1 cellular context compared by ENCODE assay signal in the genomic region with DNA sequence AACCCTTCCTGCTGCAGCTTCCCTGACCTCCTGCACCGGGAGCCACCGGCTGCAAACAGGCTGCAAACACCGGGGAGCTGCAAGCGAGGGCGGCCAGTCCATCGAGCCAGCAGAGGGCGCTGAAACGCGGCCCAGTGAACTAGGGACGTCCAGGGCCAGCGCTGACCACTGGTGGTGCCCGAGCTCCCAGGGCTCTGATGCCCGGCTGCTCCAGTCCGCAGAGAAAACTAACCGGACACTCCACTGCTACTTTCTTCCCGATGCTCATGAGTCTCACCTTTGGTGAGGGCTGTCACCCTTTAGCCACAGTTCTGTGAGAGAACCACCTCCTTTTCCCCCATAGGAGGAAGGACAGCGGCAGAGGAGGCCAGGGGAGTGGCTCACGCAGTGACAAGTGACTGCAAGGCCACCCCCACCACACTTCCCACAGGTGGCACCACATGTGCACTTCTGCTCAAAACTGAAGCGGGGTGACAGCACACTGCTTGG.
TF ChIP-seq lines count a peak whose summit lies in the region.

No MANE protein-coding gene starts in this region.

TF ChIP-seq in HepG2, 621 proteins besides CTCF, POLR2A, EP300 and RAD21 (continued from another document and continues in another):
- TF ChIP-seq, protein P1, sequence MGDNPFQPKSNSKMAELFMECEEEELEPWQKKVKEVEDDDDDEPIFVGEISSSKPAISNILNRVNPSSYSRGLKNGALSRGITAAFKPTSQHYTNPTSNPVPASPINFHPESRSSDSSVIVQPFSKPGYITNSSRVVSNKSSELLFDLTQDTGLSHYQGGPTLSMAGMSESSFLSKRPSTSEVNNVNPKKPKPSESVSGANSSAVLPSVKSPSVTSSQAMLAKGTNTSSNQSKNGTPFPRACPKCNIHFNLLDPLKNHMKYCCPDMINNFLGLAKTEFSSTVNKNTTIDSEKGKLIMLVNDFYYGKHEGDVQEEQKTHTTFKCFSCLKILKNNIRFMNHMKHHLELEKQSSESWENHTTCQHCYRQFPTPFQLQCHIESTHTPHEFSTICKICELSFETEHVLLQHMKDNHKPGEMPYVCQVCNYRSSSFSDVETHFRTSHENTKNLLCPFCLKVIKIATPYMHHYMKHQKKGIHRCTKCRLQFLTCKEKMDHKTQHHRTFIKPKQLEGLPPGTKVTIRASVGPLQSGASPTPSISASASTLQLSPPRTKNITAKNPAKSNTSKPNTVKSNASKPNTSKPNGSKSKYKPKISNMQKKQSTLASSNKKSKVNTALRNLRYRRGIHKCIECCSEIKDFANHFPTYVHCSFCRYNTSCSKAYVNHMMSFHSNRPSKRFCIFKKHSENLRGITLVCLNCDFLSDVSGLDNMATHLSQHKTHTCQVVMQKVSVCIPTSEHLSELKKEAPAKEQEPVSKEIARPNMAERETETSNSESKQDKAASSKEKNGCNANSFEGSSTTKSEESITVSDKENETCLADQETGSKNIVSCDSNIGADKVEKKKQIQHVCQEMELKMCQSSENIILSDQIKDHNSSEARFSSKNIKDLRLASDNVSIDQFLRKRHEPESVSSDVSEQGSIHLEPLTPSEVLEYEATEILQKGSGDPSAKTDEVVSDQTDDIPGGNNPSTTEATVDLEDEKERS (CRISPR knock-in tag; IDR thresholded peaks at IDR 0.05) = no peak
- TF ChIP-seq ZKSCAN1 (IDR thresholded peaks at IDR 0.05; ENCODE audit: low read length) (no peak), MBNL3 (CRISPR knock-in tag; conservative IDR thresholded peaks at IDR 0.05) (no peak), ZMAT3 (CRISPR knock-in tag; conservative IDR thresholded peaks at IDR 0.05) (no peak), ZNF543 (CRISPR knock-in tag; IDR thresholded peaks at IDR 0.05) (no peak), SMAD9 (CRISPR knock-in tag; IDR thresholded peaks at IDR 0.05) (no peak), ZNF766 (CRISPR knock-in tag; IDR thresholded peaks at IDR 0.05; ENCODE audit: borderline replicate concordance) (0 out of 2 replicates have a peak, but pooled peaks have one; percentile 29), MED1 (CRISPR knock-in tag; IDR thresholded peaks at IDR 0.05) (peak; percentile 49; the same call in 1 of the 2 replicates), ZMYM3 (CRISPR knock-in tag; IDR thresholded peaks at IDR 0.05) (peak; percentile 46; the same call in 1 of the 2 replicates), JDP2 (CRISPR knock-in tag; IDR thresholded peaks at IDR 0.05; ENCODE audit: borderline replicate concordance) (no peak), TBX3 (IDR thresholded peaks at IDR 0.05; ENCODE audit: borderline replicate concordance) (no peak), ZBTB8A (CRISPR knock-in tag; IDR thresholded peaks at IDR 0.05; ENCODE audit: borderline replicate concordance, low read depth) (no peak), ZNF101 (CRISPR knock-in tag; IDR thresholded peaks at IDR 0.05; ENCODE audit: borderline replicate concordance, low read depth) (no peak), REXO4 (CRISPR knock-in tag; IDR thresholded peaks at IDR 0.05; ENCODE audit: borderline replicate concordance) (no peak), ZNF331 (CRISPR knock-in tag; IDR thresholded peaks at IDR 0.05) (0 out of 2 replicates have a peak, but pooled peaks have one; percentile 25), ZFP82 (CRISPR knock-in tag; IDR thresholded peaks at IDR 0.05; ENCODE audit: borderline replicate concordance) (no peak), NR2F1 (CRISPR knock-in tag; IDR thresholded peaks at IDR 0.05) (no peak), ZNF335 (CRISPR knock-in tag; IDR thresholded peaks at IDR 0.05) (no peak), ZSCAN25 (CRISPR knock-in tag; IDR thresholded peaks at IDR 0.05) (no peak), ATF7-NPFF (CRISPR knock-in tag; IDR thresholded peaks at IDR 0.05; ENCODE audit: low read depth) (no peak), SAP130 (CRISPR knock-in tag; IDR thresholded peaks at IDR 0.05; ENCODE audit: low read depth) (peak; percentile 45; the same call in 1 of the 2 replicates), HDAC6 (IDR thresholded peaks at IDR 0.05; ENCODE audit: low read depth, low read length) (no peak), ZNF546 (CRISPR knock-in tag; conservative IDR thresholded peaks at IDR 0.05) (no peak), TCF7 (IDR thresholded peaks at IDR 0.05; ENCODE audit: low read depth) (no peak), ZNF224 (CRISPR knock-in tag; IDR thresholded peaks at IDR 0.05) (no peak), PHF21A (CRISPR knock-in tag; IDR thresholded peaks at IDR 0.05) (no peak), ZNF768 (CRISPR knock-in tag; IDR thresholded peaks at IDR 0.05) (peak; percentile 54; the same call in 1 of the 2 replicates), KDM1A (CRISPR knock-in tag; IDR thresholded peaks at IDR 0.05) (no peak), NKX3-1 (CRISPR knock-in tag; IDR thresholded peaks at IDR 0.05) (no peak), ZNF556 (CRISPR knock-in tag; IDR thresholded peaks at IDR 0.05; ENCODE audit: borderline replicate concordance) (no peak), ZC3H4 (CRISPR knock-in tag; IDR thresholded peaks at IDR 0.05; ENCODE audit: borderline replicate concordance) (no peak), ZNF496 (CRISPR knock-in tag; IDR thresholded peaks at IDR 0.05; ENCODE audit: insufficient replicate concordance) (no peak), TOE1 (CRISPR knock-in tag; IDR thresholded peaks at IDR 0.05) (no peak), CREB1 (IDR thresholded peaks at IDR 0.05) (no peak), CREB1 (CRISPR knock-in tag; IDR thresholded peaks at IDR 0.05) (no peak), ARHGAP35 (CRISPR knock-in tag; IDR thresholded peaks at IDR 0.05; ENCODE audit: borderline replicate concordance) (no peak)
- TF ChIP-seq, protein P2, sequence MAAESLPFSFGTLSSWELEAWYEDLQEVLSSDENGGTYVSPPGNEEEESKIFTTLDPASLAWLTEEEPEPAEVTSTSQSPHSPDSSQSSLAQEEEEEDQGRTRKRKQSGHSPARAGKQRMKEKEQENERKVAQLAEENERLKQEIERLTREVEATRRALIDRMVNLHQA (CRISPR knock-in tag; IDR thresholded peaks at IDR 0.05) = no peak
- TF ChIP-seq, protein P3, sequence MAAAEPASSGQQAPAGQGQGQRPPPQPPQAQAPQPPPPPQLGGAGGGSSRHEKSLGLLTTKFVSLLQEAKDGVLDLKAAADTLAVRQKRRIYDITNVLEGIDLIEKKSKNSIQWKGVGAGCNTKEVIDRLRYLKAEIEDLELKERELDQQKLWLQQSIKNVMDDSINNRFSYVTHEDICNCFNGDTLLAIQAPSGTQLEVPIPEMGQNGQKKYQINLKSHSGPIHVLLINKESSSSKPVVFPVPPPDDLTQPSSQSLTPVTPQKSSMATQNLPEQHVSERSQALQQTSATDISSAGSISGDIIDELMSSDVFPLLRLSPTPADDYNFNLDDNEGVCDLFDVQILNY (CRISPR knock-in tag; conservative IDR thresholded peaks at IDR 0.05) = no peak
- TF ChIP-seq, protein P4, sequence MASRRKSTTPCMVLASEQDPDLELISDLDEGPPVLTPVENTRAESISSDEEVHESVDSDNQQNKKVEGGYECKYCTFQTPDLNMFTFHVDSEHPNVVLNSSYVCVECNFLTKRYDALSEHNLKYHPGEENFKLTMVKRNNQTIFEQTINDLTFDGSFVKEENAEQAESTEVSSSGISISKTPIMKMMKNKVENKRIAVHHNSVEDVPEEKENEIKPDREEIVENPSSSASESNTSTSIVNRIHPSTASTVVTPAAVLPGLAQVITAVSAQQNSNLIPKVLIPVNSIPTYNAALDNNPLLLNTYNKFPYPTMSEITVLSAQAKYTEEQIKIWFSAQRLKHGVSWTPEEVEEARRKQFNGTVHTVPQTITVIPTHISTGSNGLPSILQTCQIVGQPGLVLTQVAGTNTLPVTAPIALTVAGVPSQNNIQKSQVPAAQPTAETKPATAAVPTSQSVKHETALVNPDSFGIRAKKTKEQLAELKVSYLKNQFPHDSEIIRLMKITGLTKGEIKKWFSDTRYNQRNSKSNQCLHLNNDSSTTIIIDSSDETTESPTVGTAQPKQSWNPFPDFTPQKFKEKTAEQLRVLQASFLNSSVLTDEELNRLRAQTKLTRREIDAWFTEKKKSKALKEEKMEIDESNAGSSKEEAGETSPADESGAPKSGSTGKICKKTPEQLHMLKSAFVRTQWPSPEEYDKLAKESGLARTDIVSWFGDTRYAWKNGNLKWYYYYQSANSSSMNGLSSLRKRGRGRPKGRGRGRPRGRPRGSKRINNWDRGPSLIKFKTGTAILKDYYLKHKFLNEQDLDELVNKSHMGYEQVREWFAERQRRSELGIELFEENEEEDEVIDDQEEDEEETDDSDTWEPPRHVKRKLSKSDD (CRISPR knock-in tag; IDR thresholded peaks at IDR 0.05; ENCODE audit: low read depth) = no peak
- TF ChIP-seq, protein P5, sequence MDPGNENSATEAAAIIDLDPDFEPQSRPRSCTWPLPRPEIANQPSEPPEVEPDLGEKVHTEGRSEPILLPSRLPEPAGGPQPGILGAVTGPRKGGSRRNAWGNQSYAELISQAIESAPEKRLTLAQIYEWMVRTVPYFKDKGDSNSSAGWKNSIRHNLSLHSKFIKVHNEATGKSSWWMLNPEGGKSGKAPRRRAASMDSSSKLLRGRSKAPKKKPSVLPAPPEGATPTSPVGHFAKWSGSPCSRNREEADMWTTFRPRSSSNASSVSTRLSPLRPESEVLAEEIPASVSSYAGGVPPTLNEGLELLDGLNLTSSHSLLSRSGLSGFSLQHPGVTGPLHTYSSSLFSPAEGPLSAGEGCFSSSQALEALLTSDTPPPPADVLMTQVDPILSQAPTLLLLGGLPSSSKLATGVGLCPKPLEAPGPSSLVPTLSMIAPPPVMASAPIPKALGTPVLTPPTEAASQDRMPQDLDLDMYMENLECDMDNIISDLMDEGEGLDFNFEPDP (CRISPR knock-in tag; conservative IDR thresholded peaks at IDR 0.05) = no peak
- TF ChIP-seq, protein P6, sequence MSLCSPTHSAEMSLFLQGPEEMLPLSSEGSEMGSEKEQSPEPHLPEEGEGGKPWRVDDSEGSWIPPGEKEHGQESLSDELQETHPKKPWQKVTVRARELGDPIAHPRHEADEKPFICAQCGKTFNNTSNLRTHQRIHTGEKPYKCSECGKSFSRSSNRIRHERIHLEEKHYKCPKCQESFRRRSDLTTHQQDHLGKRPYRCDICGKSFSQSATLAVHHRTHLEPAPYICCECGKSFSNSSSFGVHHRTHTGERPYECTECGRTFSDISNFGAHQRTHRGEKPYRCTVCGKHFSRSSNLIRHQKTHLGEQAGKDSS (CRISPR knock-in tag; IDR thresholded peaks at IDR 0.05; ENCODE audit: borderline replicate concordance, low read depth) = peak; percentile 73; the same call in 1 of the 2 replicates
- TF ChIP-seq, protein P7, sequence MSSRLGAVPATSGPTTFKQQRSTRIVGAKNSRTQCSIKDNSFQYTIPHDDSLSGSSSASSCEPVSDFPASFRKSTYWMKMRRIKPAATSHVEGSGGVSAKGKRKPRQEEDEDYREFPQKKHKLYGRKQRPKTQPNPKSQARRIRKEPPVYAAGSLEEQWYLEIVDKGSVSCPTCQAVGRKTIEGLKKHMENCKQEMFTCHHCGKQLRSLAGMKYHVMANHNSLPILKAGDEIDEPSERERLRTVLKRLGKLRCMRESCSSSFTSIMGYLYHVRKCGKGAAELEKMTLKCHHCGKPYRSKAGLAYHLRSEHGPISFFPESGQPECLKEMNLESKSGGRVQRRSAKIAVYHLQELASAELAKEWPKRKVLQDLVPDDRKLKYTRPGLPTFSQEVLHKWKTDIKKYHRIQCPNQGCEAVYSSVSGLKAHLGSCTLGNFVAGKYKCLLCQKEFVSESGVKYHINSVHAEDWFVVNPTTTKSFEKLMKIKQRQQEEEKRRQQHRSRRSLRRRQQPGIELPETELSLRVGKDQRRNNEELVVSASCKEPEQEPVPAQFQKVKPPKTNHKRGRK (CRISPR knock-in tag; IDR thresholded peaks at IDR 0.05) = no peak
- TF ChIP-seq, protein P8, sequence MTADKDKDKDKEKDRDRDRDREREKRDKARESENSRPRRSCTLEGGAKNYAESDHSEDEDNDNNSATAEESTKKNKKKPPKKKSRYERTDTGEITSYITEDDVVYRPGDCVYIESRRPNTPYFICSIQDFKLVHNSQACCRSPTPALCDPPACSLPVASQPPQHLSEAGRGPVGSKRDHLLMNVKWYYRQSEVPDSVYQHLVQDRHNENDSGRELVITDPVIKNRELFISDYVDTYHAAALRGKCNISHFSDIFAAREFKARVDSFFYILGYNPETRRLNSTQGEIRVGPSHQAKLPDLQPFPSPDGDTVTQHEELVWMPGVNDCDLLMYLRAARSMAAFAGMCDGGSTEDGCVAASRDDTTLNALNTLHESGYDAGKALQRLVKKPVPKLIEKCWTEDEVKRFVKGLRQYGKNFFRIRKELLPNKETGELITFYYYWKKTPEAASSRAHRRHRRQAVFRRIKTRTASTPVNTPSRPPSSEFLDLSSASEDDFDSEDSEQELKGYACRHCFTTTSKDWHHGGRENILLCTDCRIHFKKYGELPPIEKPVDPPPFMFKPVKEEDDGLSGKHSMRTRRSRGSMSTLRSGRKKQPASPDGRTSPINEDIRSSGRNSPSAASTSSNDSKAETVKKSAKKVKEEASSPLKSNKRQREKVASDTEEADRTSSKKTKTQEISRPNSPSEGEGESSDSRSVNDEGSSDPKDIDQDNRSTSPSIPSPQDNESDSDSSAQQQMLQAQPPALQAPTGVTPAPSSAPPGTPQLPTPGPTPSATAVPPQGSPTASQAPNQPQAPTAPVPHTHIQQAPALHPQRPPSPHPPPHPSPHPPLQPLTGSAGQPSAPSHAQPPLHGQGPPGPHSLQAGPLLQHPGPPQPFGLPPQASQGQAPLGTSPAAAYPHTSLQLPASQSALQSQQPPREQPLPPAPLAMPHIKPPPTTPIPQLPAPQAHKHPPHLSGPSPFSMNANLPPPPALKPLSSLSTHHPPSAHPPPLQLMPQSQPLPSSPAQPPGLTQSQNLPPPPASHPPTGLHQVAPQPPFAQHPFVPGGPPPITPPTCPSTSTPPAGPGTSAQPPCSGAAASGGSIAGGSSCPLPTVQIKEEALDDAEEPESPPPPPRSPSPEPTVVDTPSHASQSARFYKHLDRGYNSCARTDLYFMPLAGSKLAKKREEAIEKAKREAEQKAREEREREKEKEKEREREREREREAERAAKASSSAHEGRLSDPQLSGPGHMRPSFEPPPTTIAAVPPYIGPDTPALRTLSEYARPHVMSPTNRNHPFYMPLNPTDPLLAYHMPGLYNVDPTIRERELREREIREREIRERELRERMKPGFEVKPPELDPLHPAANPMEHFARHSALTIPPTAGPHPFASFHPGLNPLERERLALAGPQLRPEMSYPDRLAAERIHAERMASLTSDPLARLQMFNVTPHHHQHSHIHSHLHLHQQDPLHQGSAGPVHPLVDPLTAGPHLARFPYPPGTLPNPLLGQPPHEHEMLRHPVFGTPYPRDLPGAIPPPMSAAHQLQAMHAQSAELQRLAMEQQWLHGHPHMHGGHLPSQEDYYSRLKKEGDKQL (CRISPR knock-in tag; IDR thresholded peaks at IDR 0.05; ENCODE audit: low read depth) = no peak
